ENCODE assay signal across 23 cellular contexts in the genomic region with DNA sequence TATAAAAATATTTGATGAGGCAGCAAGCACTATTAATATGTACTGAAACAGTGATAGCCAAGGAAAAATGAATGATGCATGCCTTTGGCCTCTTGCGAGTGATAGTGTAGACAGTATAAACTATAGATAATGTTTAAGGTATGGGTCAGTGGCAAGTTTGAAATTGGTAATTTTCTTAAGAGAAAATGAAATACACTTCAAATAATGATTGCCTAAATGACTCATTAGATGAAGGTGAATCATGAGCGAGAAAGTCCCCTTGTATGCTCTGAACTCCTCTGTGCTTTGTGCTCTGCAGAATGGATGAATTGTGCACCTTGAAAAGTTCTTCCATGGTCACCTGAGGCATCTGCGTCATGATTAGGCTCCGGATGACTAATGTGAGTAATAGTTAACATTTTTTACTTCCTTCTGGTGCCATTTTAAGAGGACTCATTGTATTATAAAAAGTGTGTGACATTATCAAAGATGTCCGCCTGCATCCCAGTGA.
DNase-seq lines count a peak whose midpoint lies in the region; ATAC-seq and TF ChIP-seq lines count a peak whose summit lies in the region.
"Had no signal": no experiment of that assay in that cellular context is flagged by ENCODE, and none has a peak within 500 bp of the region (broad histone marks: within the 10 kb centered on the region; RNA-seq: fewer than 3 reads in every experiment).

No MANE protein-coding gene starts in this region.

- peaks cover 62% of the 10 kb centered on the region for H3K36me3 ChIP-seq in osteoblast (ENCODE audit: insufficient read depth, low read length)
- H3K36me3 ChIP-seq in naive thymus-derived CD4-positive, alpha-beta T cell (ENCODE audit: control insufficient read depth in 2 of 3, insufficient read depth in 3 of 3, low read length in 3 of 3) = no peaks in the 10 kb centered on the region
- H3K36me3 ChIP-seq: ascending aorta, left lung, ovary, WERI-Rb-1 had no signal

- no peaks in the 10 kb centered on the region for H3K4me1 Mint-ChIP-seq in activated T-cell treated with anti-CD3 and anti-CD28 coated beads, Interleukin-2, amount 50 U/mL, for 4 hours (ENCODE audit: low read depth)
- no peaks in the 10 kb centered on the region for H3K4me1 Mint-ChIP-seq in activated T-helper 17 cell treated with anti-CD3 and anti-CD28 coated beads, Interleukin-2, amount 50 U/mL, for 72 hours
- H3K4me1 Mint-ChIP-seq in naive thymus-derived CD4-positive, alpha-beta T cell = no peaks in the 10 kb centered on the region
- H3K4me1 Mint-ChIP-seq: stimulated activated effector memory CD8-positive, alpha-beta T cell treated with anti-CD3 and anti-CD28 coated beads, Interleukin-12 subunit alpha, Interleukin-12 subunit beta, amount 100 ng/mL, for 72 hours had no signal

- no peaks in the 10 kb centered on the region for H3K9me3 ChIP-seq in osteoblast (ENCODE audit: low read depth, low read length)
- H3K9me3 ChIP-seq in naive thymus-derived CD4-positive, alpha-beta T cell (ENCODE audit: control insufficient read depth in 2 of 3, low read length in 3 of 3) = no peaks in the 10 kb centered on the region
- H3K9me3 ChIP-seq: ascending aorta, left lung, ovary had no signal

- H3K27me3 ChIP-seq in osteoblast (ENCODE audit: insufficient read depth, low read length) = no peaks in the 10 kb centered on the region
- no peaks in the 10 kb centered on the region for H3K27me3 ChIP-seq in naive thymus-derived CD4-positive, alpha-beta T cell (ENCODE audit: control insufficient read depth in 2 of 2, insufficient read depth in 2 of 2, low read length in 2 of 2)
- H3K27me3 ChIP-seq: ascending aorta, left lung, ovary had no signal

- no peak overlapping the region for H3K4me2 ChIP-seq in osteoblast (ENCODE audit: insufficient read depth, low read length)

- intact Hi-C loops in naive thymus-derived CD4-positive, alpha-beta T cell (cut with micrococcal nuclease) = no loop called here

- peaks cover 3% of the 10 kb centered on the region for H3K4me1 ChIP-seq in osteoblast (ENCODE audit: insufficient read depth, low read length)
- no peaks in the 10 kb centered on the region for H3K4me1 ChIP-seq in naive thymus-derived CD4-positive, alpha-beta T cell (ENCODE audit: control insufficient read depth in 2 of 2, insufficient read depth in 2 of 2, low read length in 2 of 2)
- H3K4me1 ChIP-seq: ascending aorta, left lung had no signal

- H4K20me1 ChIP-seq in osteoblast (ENCODE audit: insufficient read depth, low read length) = peaks cover 5% of the 10 kb centered on the region

- H3K4me3 Mint-ChIP-seq in activated T-cell treated with anti-CD3 and anti-CD28 coated beads, Interleukin-2, amount 50 U/mL, for 4 hours = no peak overlapping the region
- H3K4me3 Mint-ChIP-seq in activated T-helper 17 cell treated with anti-CD3 and anti-CD28 coated beads, Interleukin-2, amount 50 U/mL, for 72 hours = no peak overlapping the region
- H3K4me3 Mint-ChIP-seq in naive thymus-derived CD4-positive, alpha-beta T cell = no peak overlapping the region
- H3K4me3 Mint-ChIP-seq: CD8-positive, alpha-beta T cell; dendritic cell treated with granulocyte-macrophage colony-stimulating factor and Interleukin-4, amounts not matched to agents 40 ng/mL and 50 ng/mL, for 4 days; stimulated activated effector memory CD8-positive, alpha-beta T cell treated with anti-CD3 and anti-CD28 coated beads, Interleukin-12 subunit alpha, Interleukin-12 subunit beta, amount 100 ng/mL, for 72 hours had no signal

- no peak for DNase-seq in activated T-cell treated with anti-CD3 and anti-CD28 coated beads, Interleukin-2, amount 50 U/mL, for 4 hours
- DNase-seq in activated T-cell treated with anti-CD3 and anti-CD28 coated beads, Interleukin-2, amount 50 U/mL, for 48 hours = no peak
- no peak for DNase-seq in osteoblast (ENCODE audit: insufficient read length, low spot score, missing footprints)
- no peak for DNase-seq in naive thymus-derived CD4-positive, alpha-beta T cell
- DNase-seq in AML-193 (lab: John Stamatoyannopoulos, UW) = no peak
- DNase-seq: activated effector memory CD4-positive, alpha-beta T cell treated with anti-CD3 and anti-CD28 coated beads, Interleukin-2, amount 50 U/mL, for 16 hours; CD8-positive, alpha-beta T cell; left lung; MV-4-11; NCI-H2029 treated with DMSO at 0.1 percent for 48 hours; NCI-H69; ovary; RPMI8226; small intestine; T-helper 1 cell; trophoblast cell; WERI-Rb-1 had no signal

- H3K36me3 Mint-ChIP-seq in activated T-cell treated with anti-CD3 and anti-CD28 coated beads, Interleukin-2, amount 50 U/mL, for 4 hours (ENCODE audit: insufficient read depth) = no peaks in the 10 kb centered on the region
- H3K36me3 Mint-ChIP-seq in activated T-helper 17 cell treated with anti-CD3 and anti-CD28 coated beads, Interleukin-2, amount 50 U/mL, for 72 hours (ENCODE audit: low read depth) = no peaks in the 10 kb centered on the region
- no peaks in the 10 kb centered on the region for H3K36me3 Mint-ChIP-seq in naive thymus-derived CD4-positive, alpha-beta T cell
- H3K36me3 Mint-ChIP-seq: CD8-positive, alpha-beta T cell; stimulated activated effector memory CD8-positive, alpha-beta T cell treated with anti-CD3 and anti-CD28 coated beads, Interleukin-12 subunit alpha, Interleukin-12 subunit beta, amount 100 ng/mL, for 72 hours had no signal

- POLR2A ChIA-PET in naive thymus-derived CD4-positive, alpha-beta T cell (lab: Charles Lee) = no interaction called here

- H2AFZ ChIP-seq in osteoblast (ENCODE audit: low read length) = no peak overlapping the region

- no peaks in the 10 kb centered on the region for H3K9me3 Mint-ChIP-seq in activated T-cell treated with anti-CD3 and anti-CD28 coated beads, Interleukin-2, amount 50 U/mL, for 4 hours
- no peaks in the 10 kb centered on the region for H3K9me3 Mint-ChIP-seq in activated T-helper 17 cell treated with anti-CD3 and anti-CD28 coated beads, Interleukin-2, amount 50 U/mL, for 72 hours
- peaks cover 0 to 3% (median 0%) of the 10 kb centered on the region in 11 donors for H3K9me3 Mint-ChIP-seq in naive thymus-derived CD4-positive, alpha-beta T cell
- H3K9me3 Mint-ChIP-seq: CD8-positive, alpha-beta T cell; dendritic cell treated with granulocyte-macrophage colony-stimulating factor and Interleukin-4, amounts not matched to agents 40 ng/mL and 50 ng/mL, for 4 days; stimulated activated effector memory CD8-positive, alpha-beta T cell treated with anti-CD3 and anti-CD28 coated beads, Interleukin-12 subunit alpha, Interleukin-12 subunit beta, amount 100 ng/mL, for 72 hours had no signal

- no peak overlapping the region for H3K27ac Mint-ChIP-seq in activated T-helper 17 cell treated with anti-CD3 and anti-CD28 coated beads, Interleukin-2, amount 50 U/mL, for 72 hours
- H3K27ac Mint-ChIP-seq in naive thymus-derived CD4-positive, alpha-beta T cell = no peak overlapping the region
- H3K27ac Mint-ChIP-seq: CD8-positive, alpha-beta T cell; dendritic cell treated with granulocyte-macrophage colony-stimulating factor and Interleukin-4, amounts not matched to agents 40 ng/mL and 50 ng/mL, for 4 days; stimulated activated effector memory CD8-positive, alpha-beta T cell treated with anti-CD3 and anti-CD28 coated beads, Interleukin-12 subunit alpha, Interleukin-12 subunit beta, amount 100 ng/mL, for 72 hours had no signal

- peaks cover 11% of the 10 kb centered on the region for H3K27me3 Mint-ChIP-seq in activated T-cell treated with anti-CD3 and anti-CD28 coated beads, Interleukin-2, amount 50 U/mL, for 4 hours (ENCODE audit: low read depth)
- peaks cover 19% of the 10 kb centered on the region for H3K27me3 Mint-ChIP-seq in activated T-helper 17 cell treated with anti-CD3 and anti-CD28 coated beads, Interleukin-2, amount 50 U/mL, for 72 hours
- H3K27me3 Mint-ChIP-seq in naive thymus-derived CD4-positive, alpha-beta T cell = peaks cover 0 to 49% (median 30%) of the 10 kb centered on the region in 5 donors
- H3K27me3 Mint-ChIP-seq: dendritic cell treated with granulocyte-macrophage colony-stimulating factor and Interleukin-4, amounts not matched to agents 40 ng/mL and 50 ng/mL, for 4 days had no signal

- ATAC-seq in activated T-cell treated with anti-CD3 and anti-CD28 coated beads, Interleukin-2, amount 50 U/mL, for 4 hours = peak; percentile 18 to 52
- ATAC-seq in HG03432 (IDR thresholded peaks at IDR 0.05; ENCODE audit: unreplicated experiment) = peak; percentile 67
- ATAC-seq in activated T-helper 17 cell treated with anti-CD3 and anti-CD28 coated beads, Interleukin-2, amount 50 U/mL, for 72 hours (replicated peaks) = peak; percentile 44
- no peak for ATAC-seq in GM18520 (IDR thresholded peaks at IDR 0.05; ENCODE audit: unreplicated experiment)
- no peak for ATAC-seq in naive thymus-derived CD4-positive, alpha-beta T cell
- ATAC-seq: CD8-positive, alpha-beta T cell; left lung; stimulated activated effector memory CD8-positive, alpha-beta T cell treated with anti-CD3 and anti-CD28 coated beads, Interleukin-12 subunit alpha, Interleukin-12 subunit beta, amount 100 ng/mL, for 72 hours had no signal

- no peak overlapping the region for H3K4me3 ChIP-seq in osteoblast (ENCODE audit: insufficient read depth, low read length)
- H3K4me3 ChIP-seq in naive thymus-derived CD4-positive, alpha-beta T cell (ENCODE audit: low read length) = no peak overlapping the region
- H3K4me3 ChIP-seq: ascending aorta, left lung, ovary had no signal

- CTCF ChIA-PET in naive thymus-derived CD4-positive, alpha-beta T cell (lab: Charles Lee) = no interaction called here

- peak overlapping the region; percentile 17 for H3K27ac ChIP-seq in osteoblast (ENCODE audit: low read depth, low read length)
- H3K27ac ChIP-seq in naive thymus-derived CD4-positive, alpha-beta T cell (ENCODE audit: low read depth, low read length) = no peak overlapping the region
- H3K27ac ChIP-seq: ascending aorta, left lung, ovary, WERI-Rb-1 had no signal

- no peaks in the 10 kb centered on the region for H3K79me2 ChIP-seq in osteoblast (ENCODE audit: insufficient read depth, low read length)

- TF ChIP-seq CTCF in osteoblast (IDR thresholded peaks at IDR 0.05; ENCODE audit: extremely low read depth, low read depth, low read length) = no peak

Comparison
In these comparisons a context has a peak if more than half of its experiments do, and no peak if none do; other contexts are left out.
1. ATAC-seq: peak in activated T-cell treated with anti-CD3 and anti-CD28 coated beads, Interleukin-2, amount 50 U/mL, for 4 hours (2 of 2), HG03432 (single experiment) and activated T-helper 17 cell treated with anti-CD3 and anti-CD28 coated beads, Interleukin-2, amount 50 U/mL, for 72 hours (single experiment); none in GM18520 (single experiment) and naive thymus-derived CD4-positive, alpha-beta T cell (single experiment).